ENCODE assay signal across 1 cellular context in genomic region chr1:156499703-156500577, GRCh38.
A peak's percentile ranks its signal among the peaks of the same experiment; 100 is the strongest.
TF ChIP-seq lines count a peak whose summit lies in the region.

No MANE protein-coding gene starts in this region.

TF ChIP-seq in SK-N-SH, 30 proteins besides CTCF, POLR2A, EP300 and RAD21 (continued from another document):
- TF ChIP-seq REST (IDR thresholded peaks at IDR 0.05; ENCODE audit: low read depth, low read length) (no peak), FOSL2 (IDR thresholded peaks at IDR 0.05; ENCODE audit: borderline replicate concordance, low read depth) (no peak), FOXM1 (IDR thresholded peaks at IDR 0.05; ENCODE audit: low read depth) (no peak), SMC3 (IDR thresholded peaks at IDR 0.05; ENCODE audit: low read depth, low read length) (no peak), USF1 (IDR thresholded peaks at IDR 0.05; ENCODE audit: borderline replicate concordance, low read depth) (no peak), GATA2 (CRISPR knock-in tag; IDR thresholded peaks at IDR 0.05) (no peak), CHD2 (IDR thresholded peaks at IDR 0.05; ENCODE audit: low read length, partially characterized antibody) (peak; percentile 55), NRF1 (IDR thresholded peaks at IDR 0.05; ENCODE audit: low read depth, low read length) (no peak), RCOR1 (IDR thresholded peaks at IDR 0.05; ENCODE audit: low read length) (no peak), TAF1 (IDR thresholded peaks at IDR 0.05; ENCODE audit: borderline replicate concordance, low read depth, low read length) (no peak), MAX (IDR thresholded peaks at IDR 0.05; ENCODE audit: low read depth) (peak; percentile 51; the same call in 1 of the 2 replicates)
